In genomic region chr13:73936001-73936400, GRCh38 we compare ENCODE assay signal across 22 cellular contexts.
DNase-seq lines count a peak whose midpoint lies in the region; ATAC-seq and TF ChIP-seq lines count a peak whose summit lies in the region.
"Had no signal": no experiment of that assay in that cellular context is flagged by ENCODE, and none has a peak within 500 bp of the region (broad histone marks: within the 10 kb centered on the region; RNA-seq: fewer than 3 reads in every experiment).

No MANE protein-coding gene starts in this region.

- no peak overlapping the region for H2BK12ac ChIP-seq in mesenchymal stem cell (ENCODE audit: low read length in 2 of 2)

- no peak overlapping the region for H2AK5ac ChIP-seq in IMR-90 (ENCODE audit: low read depth, low read length)
- H2AK5ac ChIP-seq in mesenchymal stem cell (ENCODE audit: low read length, severe bottlenecking), result no peak overlapping the region

- no TSS peak for BruUV-seq in IMR-90 (replicated peaks; lab: Mats Ljungman, UMichigan)

- H4K5ac ChIP-seq in IMR-90 (ENCODE audit: low read depth, low read length), result peak overlapping the region; percentile 8; the same call in 1 of the 2 replicates

- H3K27me3 Mint-ChIP-seq in activated CD8-positive, alpha-beta T cell treated with anti-CD3 and anti-CD28 coated beads for 36 hours, result no peaks in the 10 kb centered on the region
- no peaks in the 10 kb centered on the region for H3K27me3 Mint-ChIP-seq in activated CD8-positive, alpha-beta T cell treated with anti-CD3 and anti-CD28 coated beads, Interleukin-2, amount 10 ng/mL, durations not matched to agents 7 days and 5 days (ENCODE audit: low read depth)

- POLR2A ChIA-PET in activated CD8-positive, alpha-beta T cell treated with anti-CD3 and anti-CD28 coated beads for 36 hours (lab: Charles Lee), result no interaction called here
- POLR2A ChIA-PET in activated CD8-positive, alpha-beta T cell treated with anti-CD3 and anti-CD28 coated beads, Interleukin-2, amount 10 ng/mL, durations not matched to agents 7 days and 5 days (lab: Charles Lee), result no interaction called here
- POLR2A ChIA-PET in IMR-90 (lab: Charles Lee; ENCODE audit: unreplicated experiment), result interaction anchor here (0.5 kb wide), 1 partner anchor 299 kb away, joined by 3 read pairs; no protein-coding TSS in a partner anchor

- no peaks in the 10 kb centered on the region for H3K36me3 ChIP-seq in IMR-90 (ENCODE audit: control insufficient read depth, insufficient read depth, low read length)
- H3K36me3 ChIP-seq in osteoblast (ENCODE audit: insufficient read depth, low read length), result peaks cover 7% of the 10 kb centered on the region
- H3K36me3 ChIP-seq in mesenchymal stem cell (ENCODE audit: control insufficient read depth in 1 of 2, insufficient read depth in 2 of 2, low read depth in 1 of 2, low read length in 2 of 2), result peaks cover 0 to 5% of the 10 kb centered on the region in 2 experiments
- H3K36me3 ChIP-seq: Peyer's patch had no signal

- no peak overlapping the region for H2AFZ ChIP-seq in IMR-90 (replicated peaks; ENCODE audit: low read length, poor library complexity)
- no peak overlapping the region for H2AFZ ChIP-seq in osteoblast (ENCODE audit: low read length)
- no peak overlapping the region for H2AFZ ChIP-seq in mesenchymal stem cell (ENCODE audit: low read depth, low read length)

- CTCF ChIA-PET in activated CD8-positive, alpha-beta T cell treated with anti-CD3 and anti-CD28 coated beads for 36 hours (lab: Charles Lee), result no interaction called here
- CTCF ChIA-PET in activated CD8-positive, alpha-beta T cell treated with anti-CD3 and anti-CD28 coated beads, Interleukin-2, amount 10 ng/mL, durations not matched to agents 7 days and 5 days (lab: Charles Lee), result interaction anchor here (1.2 kb wide), 1 partner anchor 181 kb away, joined by 3 read pairs; no protein-coding TSS in a partner anchor
- CTCF ChIA-PET in IMR-90 (lab: Yijun Ruan, JAX), result no interaction called here

- no peak overlapping the region for H3K4me3 Mint-ChIP-seq in activated CD8-positive, alpha-beta T cell treated with anti-CD3 and anti-CD28 coated beads for 36 hours
- H3K4me3 Mint-ChIP-seq in activated CD8-positive, alpha-beta T cell treated with anti-CD3 and anti-CD28 coated beads, Interleukin-2, amount 10 ng/mL, durations not matched to agents 7 days and 5 days, result no peak overlapping the region

- H3K27ac ChIP-seq in IMR-90 (ENCODE audit: insufficient read depth, low read length) (no peak overlapping the region), osteoblast (ENCODE audit: low read depth, low read length) (peak overlapping the region; percentile 8), mesenchymal stem cell (ENCODE audit: low read length, poor library complexity, severe bottlenecking) (no peak overlapping the region)
- H3K27ac ChIP-seq: 22Rv1, KMS-11, Peyer's patch had no signal

- H2AK9ac ChIP-seq in IMR-90 (replicated peaks; ENCODE audit: low read depth, low read length, poor library complexity), result no peak overlapping the region

- no peak for ATAC-seq in activated CD8-positive, alpha-beta T cell treated with anti-CD3 and anti-CD28 coated beads for 36 hours
- no peak for ATAC-seq in activated CD8-positive, alpha-beta T cell treated with anti-CD3 and anti-CD28 coated beads, Interleukin-2, amount 10 ng/mL, durations not matched to agents 7 days and 5 days
- no peak for ATAC-seq in IMR-90 (ENCODE audit: low read depth)

- no peak overlapping the region for H3K4me2 ChIP-seq in IMR-90 (ENCODE audit: low read depth, low read length)
- H3K4me2 ChIP-seq in osteoblast (ENCODE audit: insufficient read depth, low read length), result no peak overlapping the region
- no peak overlapping the region for H3K4me2 ChIP-seq in mesenchymal stem cell (ENCODE audit: low read length, poor library complexity, severe bottlenecking)
- H3K4me2 ChIP-seq: KMS-11 had no signal

- peak overlapping the region; percentile 16 for H3K27ac Mint-ChIP-seq in activated CD8-positive, alpha-beta T cell treated with anti-CD3 and anti-CD28 coated beads for 36 hours
- no peak overlapping the region for H3K27ac Mint-ChIP-seq in activated CD8-positive, alpha-beta T cell treated with anti-CD3 and anti-CD28 coated beads, Interleukin-2, amount 10 ng/mL, durations not matched to agents 7 days and 5 days

- dilution Hi-C loops in IMR-90 (cut with HindIII; ENCODE audit: low sequenced_read_pairs, unreplicated experiment), result no loop called here

- DNase-seq in activated CD8-positive, alpha-beta T cell treated with anti-CD3 and anti-CD28 coated beads for 36 hours, result no peak
- DNase-seq in activated CD8-positive, alpha-beta T cell treated with anti-CD3 and anti-CD28 coated beads, Interleukin-2, amount 10 ng/mL, durations not matched to agents 7 days and 5 days, result no peak
- DNase-seq in IMR-90, result peak; percentile 46
- DNase-seq in fibroblast of mammary gland (ENCODE audit: low read depth), result peak; percentile 49
- no peak for DNase-seq in osteoblast (ENCODE audit: insufficient read length, low spot score, missing footprints)
- no peak for DNase-seq in erythroblast (lab: John Stamatoyannopoulos, UW)
- DNase-seq in H4 (ENCODE audit: low spot score), result no peak
- no peak for DNase-seq in mesenchymal stem cell
- DNase-seq: ACHN, C1 segment of cervical spinal cord, DMS53, GDM1, GOT3, NCI-H1105, NCI-H146, NCI-H2029, NCI-H2227 treated with DMSO at 0.1 percent for 48 hours, NCI-H524, NCI-H774, Peyer's patch had no signal

- H3K18ac ChIP-seq in IMR-90 (ENCODE audit: low read depth, low read length) (peak overlapping the region; percentile 1; the same call in 1 of the 2 replicates), mesenchymal stem cell (ENCODE audit: low read depth in 1 of 2, low read length in 2 of 2) (no peak overlapping the region)

- H3K4ac ChIP-seq in IMR-90 (ENCODE audit: low read depth, low read length) (peak overlapping the region; percentile 10), mesenchymal stem cell (ENCODE audit: low read depth in 1 of 2, low read length in 2 of 2) (no peak overlapping the region)

- H3K4me1 Mint-ChIP-seq in activated CD8-positive, alpha-beta T cell treated with anti-CD3 and anti-CD28 coated beads for 36 hours (ENCODE audit: low read depth), result peaks cover 75% of the 10 kb centered on the region
- peaks cover 30% of the 10 kb centered on the region for H3K4me1 Mint-ChIP-seq in activated CD8-positive, alpha-beta T cell treated with anti-CD3 and anti-CD28 coated beads, Interleukin-2, amount 10 ng/mL, durations not matched to agents 7 days and 5 days (ENCODE audit: low read depth)

- H3K23ac ChIP-seq in IMR-90 (ENCODE audit: low read depth, low read length) (no peak overlapping the region), mesenchymal stem cell (ENCODE audit: low read length in 2 of 2) (no peak overlapping the region)

- H3K14ac ChIP-seq in IMR-90 (replicated peaks; ENCODE audit: low read depth, low read length), result no peak overlapping the region
- no peak overlapping the region for H3K14ac ChIP-seq in mesenchymal stem cell (ENCODE audit: low read length in 2 of 2)

- intact Hi-C loops in activated CD8-positive, alpha-beta T cell treated with anti-CD3 and anti-CD28 coated beads for 36 hours (cut with micrococcal nuclease), result no loop called here
- intact Hi-C loops in IMR-90 (cut with micrococcal nuclease), result loop anchor here (5.0 kb wide), 1 partner anchor 84 kb away; no protein-coding TSS in a partner anchor

- H3K9me3 ChIP-seq in IMR-90 (ENCODE audit: control insufficient read depth, insufficient read depth, low read length), result no peaks in the 10 kb centered on the region
- no peaks in the 10 kb centered on the region for H3K9me3 ChIP-seq in osteoblast (ENCODE audit: low read depth, low read length)
- H3K9me3 ChIP-seq in mesenchymal stem cell (ENCODE audit: control insufficient read depth, low read length), result no peaks in the 10 kb centered on the region
- H3K9me3 ChIP-seq: Peyer's patch had no signal

- H3K4me3 ChIP-seq in IMR-90 (ENCODE audit: insufficient read depth, low read depth, low read length) (no peak overlapping the region), fibroblast of mammary gland (ENCODE audit: control insufficient read depth, low read depth, low read length) (no peak overlapping the region), osteoblast (ENCODE audit: insufficient read depth, low read length) (no peak overlapping the region), mesenchymal stem cell (ENCODE audit: insufficient read depth in 1 of 2, low read depth in 1 of 2, low read length in 2 of 2) (no peak overlapping the region)
- H3K4me3 ChIP-seq: Peyer's patch had no signal

- no CpG with 5 or more reads among the region's 3 CpGs for WGBS in IMR-90 (ENCODE audit: extremely low coverage in 2 of 2, insufficient read length in 1 of 2), 2 experiments
- 100% methylated on average over 3 of the region's 3 CpGs for WGBS in mesenchymal stem cell

- H3K4me1 ChIP-seq in IMR-90 (ENCODE audit: control insufficient read depth, insufficient read depth, low read length) (peaks cover 20% of the 10 kb centered on the region), osteoblast (ENCODE audit: insufficient read depth, low read length) (peaks cover 28% of the 10 kb centered on the region), mesenchymal stem cell (ENCODE audit: control insufficient read depth, insufficient read depth, low read depth, low read length) (peaks cover 6% of the 10 kb centered on the region)
- H3K4me1 ChIP-seq: Peyer's patch had no signal

- in situ Hi-C loops in IMR-90 (cut with MboI; ENCODE audit: low sequenced_read_pairs), result no loop called here

- TF ChIP-seq RAD21 in IMR-90 (IDR thresholded peaks at IDR 0.05; ENCODE audit: low read length), result no peak

- no peak overlapping the region for H3K56ac ChIP-seq in IMR-90 (ENCODE audit: extremely low read depth, insufficient read depth, low read length)

- H2BK15ac ChIP-seq in IMR-90 (ENCODE audit: low read depth, low read length) (no peak overlapping the region; the same call in 2 of the 3 replicates), mesenchymal stem cell (ENCODE audit: low read depth, poor library complexity, severe bottlenecking) (no peak overlapping the region)

- TF ChIP-seq POLR2A in IMR-90 (IDR thresholded peaks at IDR 0.05; ENCODE audit: low read depth, low read length) (no peak), erythroblast (IDR thresholded peaks at IDR 0.05; ENCODE audit: low read length) (no peak)

- peak overlapping the region in 1 of 2 experiments; percentile 23; a peak in 1 of 4 replicates for H4K8ac ChIP-seq in IMR-90 (ENCODE audit: low read depth in 2 of 2, low read length in 2 of 2)
- no peak overlapping the region for H4K8ac ChIP-seq in mesenchymal stem cell (ENCODE audit: low read length)

- H3K79me1 ChIP-seq in IMR-90 (ENCODE audit: low read depth in 1 of 2, low read length in 2 of 2) (peaks cover 20 to 58% of the 10 kb centered on the region in 2 experiments), mesenchymal stem cell (replicated peaks; ENCODE audit: low read length, poor library complexity, severe bottlenecking) (peaks cover 13% of the 10 kb centered on the region)

- H3K36me3 Mint-ChIP-seq in activated CD8-positive, alpha-beta T cell treated with anti-CD3 and anti-CD28 coated beads for 36 hours (ENCODE audit: low read depth), result peaks cover 11% of the 10 kb centered on the region
- H3K36me3 Mint-ChIP-seq in activated CD8-positive, alpha-beta T cell treated with anti-CD3 and anti-CD28 coated beads, Interleukin-2, amount 10 ng/mL, durations not matched to agents 7 days and 5 days (ENCODE audit: low read depth), result peaks cover 8% of the 10 kb centered on the region

- H2BK120ac ChIP-seq in IMR-90 (ENCODE audit: low read depth, low read length) (peak overlapping the region; percentile 7), mesenchymal stem cell (ENCODE audit: low read depth, low read length) (no peak overlapping the region)

- 0 out of 2 replicates have a peak overlapping the region, but pooled peaks have one; percentile 27 for H4K91ac ChIP-seq in IMR-90 (ENCODE audit: insufficient read depth, low read depth, low read length)
- no peak overlapping the region for H4K91ac ChIP-seq in mesenchymal stem cell (ENCODE audit: low read length)

- peaks cover 13% of the 10 kb centered on the region for H3K9me1 ChIP-seq in IMR-90 (ENCODE audit: insufficient read depth, low read length)

- H2BK5ac ChIP-seq in IMR-90 (ENCODE audit: low read depth, low read length, poor library complexity, severe bottlenecking) (no peak overlapping the region), mesenchymal stem cell (ENCODE audit: low read depth, low read length, poor library complexity, severe bottlenecking) (no peak overlapping the region)

- TF ChIP-seq CTCF in activated CD8-positive, alpha-beta T cell treated with anti-CD3 and anti-CD28 coated beads for 36 hours (IDR thresholded peaks at IDR 0.05), result no peak
- TF ChIP-seq CTCF in IMR-90 (conservative IDR thresholded peaks at IDR 0.05; ENCODE audit: low read depth, low read length) (no peak), fibroblast of mammary gland (conservative IDR thresholded peaks at IDR 0.05; ENCODE audit: control insufficient read depth, insufficient read depth, low read depth, low read length) (no peak), osteoblast (IDR thresholded peaks at IDR 0.05; ENCODE audit: extremely low read depth, low read depth, low read length) (no peak)

- H4K20me1 ChIP-seq in IMR-90 (ENCODE audit: insufficient read depth, low read length) (0 out of 2 replicates have a peak, but pooled peaks cover 7% of the 10 kb centered on the region), osteoblast (ENCODE audit: insufficient read depth, low read length) (peaks cover 4% of the 10 kb centered on the region)

- H3K27me3 ChIP-seq in IMR-90 (ENCODE audit: control insufficient read depth, insufficient read depth, low read length), result no peaks in the 10 kb centered on the region
- no peaks in the 10 kb centered on the region for H3K27me3 ChIP-seq in osteoblast (ENCODE audit: insufficient read depth, low read length)
- H3K27me3 ChIP-seq in mesenchymal stem cell (ENCODE audit: control insufficient read depth in 1 of 2, insufficient read depth in 1 of 2, low read length in 2 of 2), result no peaks in the 10 kb centered on the region
- H3K27me3 ChIP-seq: Peyer's patch had no signal

- H3K9ac ChIP-seq in IMR-90 (ENCODE audit: low read depth, low read length), result no peak overlapping the region
- H3K9ac ChIP-seq in mesenchymal stem cell (ENCODE audit: low read length), result no peak overlapping the region
- H3K9ac ChIP-seq: KMS-11 had no signal

- H3K9me3 Mint-ChIP-seq in activated CD8-positive, alpha-beta T cell treated with anti-CD3 and anti-CD28 coated beads for 36 hours, result no peaks in the 10 kb centered on the region
- no peaks in the 10 kb centered on the region for H3K9me3 Mint-ChIP-seq in activated CD8-positive, alpha-beta T cell treated with anti-CD3 and anti-CD28 coated beads, Interleukin-2, amount 10 ng/mL, durations not matched to agents 7 days and 5 days (ENCODE audit: insufficient read depth)

- H3K79me2 ChIP-seq in osteoblast (ENCODE audit: insufficient read depth, low read length), result peaks cover 89% of the 10 kb centered on the region

- H2BK20ac ChIP-seq in IMR-90 (ENCODE audit: low read depth, low read length), result no peak overlapping the region

Comparison
In these comparisons a context has a peak if more than half of its experiments do, and no peak if none do; other contexts are left out.
1. DNase-seq: peak in IMR-90 (single experiment) and fibroblast of mammary gland (single experiment); none in activated CD8-positive, alpha-beta T cell treated with anti-CD3 and anti-CD28 coated beads for 36 hours (single experiment), activated CD8-positive, alpha-beta T cell treated with anti-CD3 and anti-CD28 coated beads, Interleukin-2, amount 10 ng/mL, durations not matched to agents 7 days and 5 days (single experiment), osteoblast (single experiment), erythroblast (0 of 2), H4 (single experiment) and mesenchymal stem cell (single experiment).